ENCODE assay signal across 25 cellular contexts in genomic region chr7:35025391-35025870, GRCh38. TPM values are rescaled to one million over a fixed set of nuclear protein-coding genes. Genes with fewer than 3 reads are reported as not detected.
A peak's percentile ranks its signal among the peaks of the same experiment; 100 is the strongest.
DNase-seq lines count a peak whose midpoint lies in the region; ATAC-seq and TF ChIP-seq lines count a peak whose summit lies in the region.
"Had no signal": no experiment of that assay in that cellular context is flagged by ENCODE, and none has a peak within 500 bp of the region (broad histone marks: within the 10 kb centered on the region; RNA-seq: fewer than 3 reads in every experiment).

No MANE protein-coding gene starts in this region.

- H3K9me3 ChIP-seq in breast epithelium = no peaks in the 10 kb centered on the region
- no peaks in the 10 kb centered on the region for H3K9me3 ChIP-seq in WERI-Rb-1 (ENCODE audit: severe bottlenecking)
- H3K9me3 ChIP-seq: ascending aorta, upper lobe of right lung had no signal

- POLR2A ChIA-PET in MCF 10A (lab: Yijun Ruan, JAX) = interaction anchor here (0.6 to 1.3 kb wide), 3 partner anchors 10 to 24 kb away, joined by 3 to 5 read pairs (median 4); no protein-coding TSS in a partner anchor

- H3K36me3 ChIP-seq in breast epithelium (no peaks in the 10 kb centered on the region), WERI-Rb-1 (no peaks in the 10 kb centered on the region)
- H3K36me3 ChIP-seq: ascending aorta, upper lobe of right lung had no signal

- no peak for TF ChIP-seq CTCF in MCF 10A (IDR thresholded peaks at IDR 0.05; ENCODE audit: unreplicated experiment)
- TF ChIP-seq CTCF in breast epithelium (IDR thresholded peaks at IDR 0.05) = no peak
- TF ChIP-seq CTCF in WERI-Rb-1 (IDR thresholded peaks at IDR 0.05; ENCODE audit: low read depth, low read length) = no peak

- no peak for TF ChIP-seq POLR2A in breast epithelium (IDR thresholded peaks at IDR 0.05)

- H3K27me3 ChIP-seq in breast epithelium = no peaks in the 10 kb centered on the region
- H3K27me3 ChIP-seq in WERI-Rb-1 (ENCODE audit: insufficient read depth, low read depth, severe bottlenecking) = no peaks in the 10 kb centered on the region
- H3K27me3 ChIP-seq: ascending aorta, dorsolateral prefrontal cortex, upper lobe of right lung had no signal

- H3K27ac Mint-ChIP-seq in MCF 10A (ENCODE audit: low read depth, unreplicated experiment) = peak overlapping the region; percentile 44
- H3K27ac Mint-ChIP-seq: activated naive CD4-positive, alpha-beta T cell treated with anti-CD3 and anti-CD28 coated beads, Interleukin-2, amount 50 U/mL, for 72 hours; memory B cell had no signal

- CTCF ChIA-PET in MCF 10A (lab: Yijun Ruan, JAX) = interaction anchor here (1.7 kb wide), 1 partner anchor 705 kb away, joined by 3 read pairs; no protein-coding TSS in a partner anchor

- H3K4me3 Mint-ChIP-seq in MCF 10A (ENCODE audit: unreplicated experiment) = no peak overlapping the region
- H3K4me3 Mint-ChIP-seq: central memory CD8-positive, alpha-beta T cell; memory B cell had no signal

- H3K4me1 Mint-ChIP-seq in MCF 10A (ENCODE audit: insufficient read depth, unreplicated experiment) = peaks cover 21% of the 10 kb centered on the region

- H3K9me3 Mint-ChIP-seq in MCF 10A (ENCODE audit: unreplicated experiment) = no peaks in the 10 kb centered on the region
- H3K9me3 Mint-ChIP-seq: activated naive CD4-positive, alpha-beta T cell treated with anti-CD3 and anti-CD28 coated beads, Interleukin-2, amount 50 U/mL, for 72 hours; central memory CD8-positive, alpha-beta T cell; memory B cell had no signal

- no peak overlapping the region for H3K27ac ChIP-seq in breast epithelium
- peak overlapping the region; percentile 48 for H3K27ac ChIP-seq in WERI-Rb-1
- H3K27ac ChIP-seq: ascending aorta, dorsolateral prefrontal cortex, SK-N-MC, upper lobe of right lung had no signal

- H3K4me3 ChIP-seq in breast epithelium = no peak overlapping the region
- no peak overlapping the region for H3K4me3 ChIP-seq in WERI-Rb-1 (ENCODE audit: low read depth, low read length)
- H3K4me3 ChIP-seq: ascending aorta, dorsolateral prefrontal cortex, GM12878, SK-N-MC, upper lobe of right lung had no signal

- no TSS peak for BruUV-seq in MCF 10A (replicated peaks; lab: Mats Ljungman, UMichigan)

- intact Hi-C loops in MCF 10A (cut with micrococcal nuclease) (no loop called here), breast epithelium (cut with DNase I; ENCODE audit: low total_unique reads) (no loop called here)

- no peaks in the 10 kb centered on the region for H3K27me3 Mint-ChIP-seq in MCF 10A (ENCODE audit: insufficient read depth, unreplicated experiment)
- H3K27me3 Mint-ChIP-seq: central memory CD8-positive, alpha-beta T cell; memory B cell had no signal

- no peaks in the 10 kb centered on the region for H3K4me1 ChIP-seq in breast epithelium

- H3K36me3 Mint-ChIP-seq in MCF 10A (ENCODE audit: insufficient read depth, unreplicated experiment) = no peaks in the 10 kb centered on the region
- H3K36me3 Mint-ChIP-seq: activated naive CD4-positive, alpha-beta T cell treated with anti-CD3 and anti-CD28 coated beads, Interleukin-2, amount 50 U/mL, for 72 hours; memory B cell had no signal

- DNase-seq in MCF 10A (ENCODE audit: unreplicated experiment) = peak; percentile 49
- no peak for DNase-seq in breast epithelium (ENCODE audit: low spot score in 2 of 2)
- peak; percentile 48 to 79 for DNase-seq in NCI-H524 (lab: John Stamatoyannopoulos, UW)
- peak; percentile 57 for DNase-seq in WERI-Rb-1
- DNase-seq in amygdala (lab: John Stamatoyannopoulos, UW) = no peak
- DNase-seq: ACHN; activated CD4-positive, alpha-beta T cell treated with anti-CD3 and anti-CD28 coated beads, Interleukin-2, amount 50 U/mL, for 4 hours; activated CD4-positive, CD25-positive, alpha-beta regulatory T cell; activated CD8-positive, alpha-beta memory T cell treated with anti-CD3 and anti-CD28 coated beads, Interleukin-2, amount 50 U/mL, for 4 hours; dorsolateral prefrontal cortex; head of caudate nucleus; Kasumi-1; NCI-H1092 treated with DMSO at 0.1 percent for 48 hours; NCI-H2029 treated with DMSO at 0.1 percent for 48 hours; NCI-H510A; upper lobe of right lung had no signal

- ATAC-seq in GM21423 (IDR thresholded peaks at IDR 0.05; ENCODE audit: unreplicated experiment) (no peak), HG02571 (IDR thresholded peaks at IDR 0.05; ENCODE audit: unreplicated experiment) (no peak), HG03039 (IDR thresholded peaks at IDR 0.05; ENCODE audit: unreplicated experiment) (no peak)
- ATAC-seq: activated naive CD4-positive, alpha-beta T cell treated with anti-CD3 and anti-CD28 coated beads, Interleukin-2, amount 50 U/mL, for 72 hours; upper lobe of right lung had no signal

RNA-seq across cellular contexts. Expression of gene DPY19L1, which starts 11.9 kb away (rescaled TPM):
- total RNA-seq in MCF 10A (2022) (9.0 and 18.5 TPM in 2 replicates), breast epithelium (10 to 100 TPM; 14.1 to 18.2 (median 17.4) TPM)

Comparison
In these comparisons a context has a peak if more than half of its experiments do, and no peak if none do; other contexts are left out.
1. DNase-seq: peak in MCF 10A (single experiment), NCI-H524 (2 of 2) and WERI-Rb-1 (single experiment); none in breast epithelium (0 of 2) and amygdala (0 of 56).